Comparison of ENCODE assay signal across 18 cellular contexts in genomic region chr11:128902515-128903066, GRCh38. TPM values are rescaled to one million over a fixed set of nuclear protein-coding genes. Genes with fewer than 3 reads are reported as not detected.
DNase-seq lines count a peak whose midpoint lies in the region; ATAC-seq and TF ChIP-seq lines count a peak whose summit lies in the region.
"Had no signal": no experiment of that assay in that cellular context is flagged by ENCODE, and none has a peak within 500 bp of the region (broad histone marks: within the 10 kb centered on the region; RNA-seq: fewer than 3 reads in every experiment).

No MANE protein-coding gene starts in this region.

- ATAC-seq in SK-N-SH treated with all-trans-retinoic acid at 6 μM for 48 hours = peak; percentile 32; the same call in 2 of the 3 replicates
- ATAC-seq in stimulated activated memory B cell treated with anti-CD40 and anti-IgM and Interleukin-4, amounts not matched to agents 10 μg/mL and 1 μg/mL and 100 μg/mL, for 72 hours = no peak
- ATAC-seq: activated naive CD4-positive, alpha-beta T cell treated with anti-CD3 and anti-CD28 coated beads, Interleukin-2, amount 50 U/mL, for 72 hours; esophagus mucosa had no signal

- DNase-seq in ELF-1 (ENCODE audit: low read depth, low spot score) = peak; percentile 4
- peak; percentile 74 for DNase-seq in fibroblast of peridontal ligament (ENCODE audit: extremely low read depth)
- peak; percentile 44 for DNase-seq in non-pigmented ciliary epithelial cell (ENCODE audit: low read depth)
- no peak for DNase-seq in activated T-helper 2 cell treated with anti-CD3 and anti-CD28 coated beads, Interferon-gamma antibody, Interleukin-2, Interleukin-4, amounts not matched to agents 10 μg/mL and 5 μg/mL and 100 μg/mL, durations not matched to agents 14 hours and 24 hours and 36 hours (ENCODE audit: low spot score)
- DNase-seq in GDM1 (lab: John Stamatoyannopoulos, UW) = no peak
- DNase-seq in stimulated activated CD4-positive, alpha-beta T cell treated with anti-CD3 and anti-CD28 coated beads, Interleukin-4, amount 100 ng/mL, for 24 hours = no peak
- DNase-seq: activated CD8-positive, alpha-beta memory T cell treated with anti-CD3 and anti-CD28 coated beads, Interleukin-2, amount 50 U/mL, for 48 hours; DMS53; stimulated activated CD4-positive, alpha-beta T cell treated with anti-CD3 and anti-CD28 coated beads, Interleukin-15, amount 100 ng/mL, for 24 hours had no signal

- H3K36me3 Mint-ChIP-seq in activated T-helper 2 cell treated with anti-CD3 and anti-CD28 coated beads, Interferon-gamma antibody, Interleukin-2, Interleukin-4, amounts not matched to agents 10 μg/mL and 5 μg/mL and 100 μg/mL, durations not matched to agents 14 hours and 24 hours and 36 hours (ENCODE audit: low read depth) = no peaks in the 10 kb centered on the region
- no peaks in the 10 kb centered on the region for H3K36me3 Mint-ChIP-seq in stimulated activated memory B cell treated with anti-CD40 and anti-IgM and Interleukin-4, amounts not matched to agents 10 μg/mL and 1 μg/mL and 100 μg/mL, for 72 hours
- H3K36me3 Mint-ChIP-seq: activated naive CD4-positive, alpha-beta T cell treated with anti-CD3 and anti-CD28 coated beads, Interleukin-2, amount 50 U/mL, for 72 hours; IgD-negative memory B cell had no signal

- peaks cover 65% of the 10 kb centered on the region for H3K27me3 Mint-ChIP-seq in activated T-helper 2 cell treated with anti-CD3 and anti-CD28 coated beads, Interferon-gamma antibody, Interleukin-2, Interleukin-4, amounts not matched to agents 10 μg/mL and 5 μg/mL and 100 μg/mL, durations not matched to agents 14 hours and 24 hours and 36 hours (ENCODE audit: low read depth)
- peaks cover 86% of the 10 kb centered on the region for H3K27me3 Mint-ChIP-seq in stimulated activated memory B cell treated with anti-CD40 and anti-IgM and Interleukin-4, amounts not matched to agents 10 μg/mL and 1 μg/mL and 100 μg/mL, for 72 hours

- H3K27ac Mint-ChIP-seq in activated T-helper 2 cell treated with anti-CD3 and anti-CD28 coated beads, Interferon-gamma antibody, Interleukin-2, Interleukin-4, amounts not matched to agents 10 μg/mL and 5 μg/mL and 100 μg/mL, durations not matched to agents 14 hours and 24 hours and 36 hours = no peak overlapping the region
- H3K27ac Mint-ChIP-seq in stimulated activated memory B cell treated with anti-CD40 and anti-IgM and Interleukin-4, amounts not matched to agents 10 μg/mL and 1 μg/mL and 100 μg/mL, for 72 hours = no peak overlapping the region
- H3K27ac Mint-ChIP-seq: activated naive CD4-positive, alpha-beta T cell treated with anti-CD3 and anti-CD28 coated beads, Interleukin-2, amount 50 U/mL, for 72 hours; B cell; IgD-negative memory B cell had no signal

- intact Hi-C loops in activated T-helper 2 cell treated with anti-CD3 and anti-CD28 coated beads, Interferon-gamma antibody, Interleukin-2, Interleukin-4, amounts not matched to agents 10 μg/mL and 5 μg/mL and 100 μg/mL, durations not matched to agents 14 hours and 24 hours and 36 hours (cut with micrococcal nuclease) = no loop called here

- no peaks in the 10 kb centered on the region for H3K9me3 Mint-ChIP-seq in activated T-helper 2 cell treated with anti-CD3 and anti-CD28 coated beads, Interferon-gamma antibody, Interleukin-2, Interleukin-4, amounts not matched to agents 10 μg/mL and 5 μg/mL and 100 μg/mL, durations not matched to agents 14 hours and 24 hours and 36 hours
- no peaks in the 10 kb centered on the region for H3K9me3 Mint-ChIP-seq in stimulated activated memory B cell treated with anti-CD40 and anti-IgM and Interleukin-4, amounts not matched to agents 10 μg/mL and 1 μg/mL and 100 μg/mL, for 72 hours
- H3K9me3 Mint-ChIP-seq: activated naive CD4-positive, alpha-beta T cell treated with anti-CD3 and anti-CD28 coated beads, Interleukin-2, amount 50 U/mL, for 72 hours had no signal

- no peak overlapping the region for H3K4me3 Mint-ChIP-seq in activated T-helper 2 cell treated with anti-CD3 and anti-CD28 coated beads, Interferon-gamma antibody, Interleukin-2, Interleukin-4, amounts not matched to agents 10 μg/mL and 5 μg/mL and 100 μg/mL, durations not matched to agents 14 hours and 24 hours and 36 hours (ENCODE audit: low read depth)
- H3K4me3 Mint-ChIP-seq in stimulated activated memory B cell treated with anti-CD40 and anti-IgM and Interleukin-4, amounts not matched to agents 10 μg/mL and 1 μg/mL and 100 μg/mL, for 72 hours = no peak overlapping the region
- H3K4me3 Mint-ChIP-seq: B cell had no signal

- H3K4me1 Mint-ChIP-seq in activated T-helper 2 cell treated with anti-CD3 and anti-CD28 coated beads, Interferon-gamma antibody, Interleukin-2, Interleukin-4, amounts not matched to agents 10 μg/mL and 5 μg/mL and 100 μg/mL, durations not matched to agents 14 hours and 24 hours and 36 hours (ENCODE audit: low read depth) = peaks cover 5% of the 10 kb centered on the region
- H3K4me1 Mint-ChIP-seq in stimulated activated memory B cell treated with anti-CD40 and anti-IgM and Interleukin-4, amounts not matched to agents 10 μg/mL and 1 μg/mL and 100 μg/mL, for 72 hours = peaks cover 38% of the 10 kb centered on the region

TF ChIP-seq in SK-N-SH treated with all-trans-retinoic acid at 6 μM for 48 hours, 23 proteins besides CTCF, POLR2A, EP300 and RAD21:
- no peak for TF ChIP-seq BACH2 (CRISPR knock-in tag; IDR thresholded peaks at IDR 0.05; ENCODE audit: borderline replicate concordance)
- TF ChIP-seq ZNF70 (CRISPR knock-in tag; IDR thresholded peaks at IDR 0.05) = no peak
- no peak for TF ChIP-seq TSHZ2 (CRISPR knock-in tag; IDR thresholded peaks at IDR 0.05)
- TF ChIP-seq SNAI2 (CRISPR knock-in tag; IDR thresholded peaks at IDR 0.05) = no peak
- TF ChIP-seq ESRRG (CRISPR knock-in tag; IDR thresholded peaks at IDR 0.05) = no peak
- no peak for TF ChIP-seq GLIS3 (CRISPR knock-in tag; IDR thresholded peaks at IDR 0.05)
- no peak for TF ChIP-seq PPARA (CRISPR knock-in tag; IDR thresholded peaks at IDR 0.05; ENCODE audit: borderline replicate concordance)
- TF ChIP-seq TOX (CRISPR knock-in tag; IDR thresholded peaks at IDR 0.05; ENCODE audit: borderline replicate concordance) = no peak

RNA-seq across cellular contexts. Expression of gene KCNJ5, which starts 11.4 kb away (rescaled TPM):
- not detected in 2 replicates for total RNA-seq in activated T-helper 2 cell treated with anti-CD3 and anti-CD28 coated beads, Interferon-gamma antibody, Interleukin-2, Interleukin-4, amounts not matched to agents 10 μg/mL and 5 μg/mL and 100 μg/mL, durations not matched to agents 14 hours and 24 hours and 36 hours
- total RNA-seq: activated naive CD4-positive, alpha-beta T cell treated with anti-CD3 and anti-CD28 coated beads, Interleukin-2, amount 50 U/mL, for 72 hours; B cell; NCI-H460 had no signal

RNA-seq across cellular contexts. Expression of gene KCNJ1, which starts 35.5 kb away (rescaled TPM):
- total RNA-seq in activated T-helper 2 cell treated with anti-CD3 and anti-CD28 coated beads, Interferon-gamma antibody, Interleukin-2, Interleukin-4, amounts not matched to agents 10 μg/mL and 5 μg/mL and 100 μg/mL, durations not matched to agents 14 hours and 24 hours and 36 hours = not detected in 2 replicates
- total RNA-seq: activated naive CD4-positive, alpha-beta T cell treated with anti-CD3 and anti-CD28 coated beads, Interleukin-2, amount 50 U/mL, for 72 hours; B cell; cerebellum; esophagus mucosa; mesenteric fat pad; NCI-H460 had no signal

RNA-seq across cellular contexts. Expression of gene TP53AIP1, which starts 40.1 kb away (rescaled TPM):
- total RNA-seq in activated T-helper 2 cell treated with anti-CD3 and anti-CD28 coated beads, Interferon-gamma antibody, Interleukin-2, Interleukin-4, amounts not matched to agents 10 μg/mL and 5 μg/mL and 100 μg/mL, durations not matched to agents 14 hours and 24 hours and 36 hours = not detected in 2 replicates
- total RNA-seq: activated naive CD4-positive, alpha-beta T cell treated with anti-CD3 and anti-CD28 coated beads, Interleukin-2, amount 50 U/mL, for 72 hours; NCI-H460 had no signal

Comparison
In these comparisons a context has a peak if more than half of its experiments do, and no peak if none do; other contexts are left out.
1. DNase-seq: peak in ELF-1 (single experiment), fibroblast of peridontal ligament (single experiment) and non-pigmented ciliary epithelial cell (single experiment); none in activated T-helper 2 cell treated with anti-CD3 and anti-CD28 coated beads, Interferon-gamma antibody, Interleukin-2, Interleukin-4, amounts not matched to agents 10 μg/mL and 5 μg/mL and 100 μg/mL, durations not matched to agents 14 hours and 24 hours and 36 hours (single experiment), GDM1 (single experiment) and stimulated activated CD4-positive, alpha-beta T cell treated with anti-CD3 and anti-CD28 coated beads, Interleukin-4, amount 100 ng/mL, for 24 hours (single experiment).